11 cellular contexts compared by ENCODE assay signal in genomic region chr2:234963785-234964615, GRCh38.
DNase-seq lines count a peak whose midpoint lies in the region; ATAC-seq, FAIRE-seq and TF ChIP-seq lines count a peak whose summit lies in the region.
"Had no signal": no experiment of that assay in that cellular context is flagged by ENCODE, and none has a peak within 500 bp of the region (broad histone marks: within the 10 kb centered on the region; RNA-seq: fewer than 3 reads in every experiment).

No MANE protein-coding gene starts in this region.

- no peak for TF ChIP-seq CTCF in WI38 (IDR thresholded peaks at IDR 0.05; ENCODE audit: low read depth, low read length)

- 0 out of 2 replicates have a peak overlapping the region, but pooled peaks have one; percentile 1 for H3K4me3 ChIP-seq in WI38 (ENCODE audit: low read depth, low read length)
- H3K4me3 ChIP-seq: ovary had no signal

- ATAC-seq in HG03460 (IDR thresholded peaks at IDR 0.05; ENCODE audit: unreplicated experiment) = no peak
- ATAC-seq: T-helper 17 cell had no signal

- H3K27ac ChIP-seq in substantia nigra (ENCODE audit: low read depth, low read length, poor library complexity, severe bottlenecking) = peak overlapping the region; percentile 3
- H3K27ac ChIP-seq: ovary had no signal

- FAIRE-seq in GM19239 (lab: Jason Lieb, UNC) = no peak

- peak; percentile 93 for TF ChIP-seq EP300 in Ishikawa (IDR thresholded peaks at IDR 0.05; ENCODE audit: borderline replicate concordance)

- TF ChIP-seq RAD21 in Ishikawa (IDR thresholded peaks at IDR 0.05; ENCODE audit: low read depth) = no peak

- DNase-seq in islet precursor cell = peak; percentile 78
- DNase-seq in substantia nigra (lab: John Stamatoyannopoulos, UW) = no peak
- DNase-seq in NCI-H2107 (lab: John Stamatoyannopoulos, UW) = no peak
- no peak for DNase-seq in GM19239 (ENCODE audit: insufficient read length, low spot score)
- DNase-seq: activated CD8-positive, alpha-beta memory T cell treated with anti-CD3 and anti-CD28 coated beads, Interleukin-2, amount 50 U/mL, for 48 hours; NCI-H2171 treated with DMSO at 0.1 percent for 48 hours; T-helper 17 cell had no signal

TF ChIP-seq in Ishikawa, 13 proteins besides CTCF, POLR2A, EP300 and RAD21:
- no peak for TF ChIP-seq USF1 (IDR thresholded peaks at IDR 0.05)
- peak; percentile 96 for TF ChIP-seq CEBPB (IDR thresholded peaks at IDR 0.05)
- peak; percentile 94 for TF ChIP-seq TCF12 (IDR thresholded peaks at IDR 0.05; ENCODE audit: low read depth)
- peak; percentile 77 for TF ChIP-seq FOXM1 (IDR thresholded peaks at IDR 0.05; ENCODE audit: borderline replicate concordance, low read depth)
- no peak for TF ChIP-seq YY1 (IDR thresholded peaks at IDR 0.05; ENCODE audit: low read depth)
- peak; percentile 93 for TF ChIP-seq NFIC (IDR thresholded peaks at IDR 0.05)
- TF ChIP-seq MAX (IDR thresholded peaks at IDR 0.05) = peak; percentile 78
- no peak for TF ChIP-seq CREB1 (IDR thresholded peaks at IDR 0.05; ENCODE audit: low read depth)
- TF ChIP-seq REST (IDR thresholded peaks at IDR 0.05; ENCODE audit: low read depth) = no peak
- no peak for TF ChIP-seq EGR1 (IDR thresholded peaks at IDR 0.05)
- TF ChIP-seq TEAD4 (IDR thresholded peaks at IDR 0.05) = peak; percentile 60
- no peak for TF ChIP-seq TAF1 (IDR thresholded peaks at IDR 0.05; ENCODE audit: low read depth)
- peak; percentile 68 for TF ChIP-seq ZBTB7A (IDR thresholded peaks at IDR 0.05; ENCODE audit: low read depth)
